16 cellular contexts compared by ENCODE assay signal in genomic region chr11:11318961-11319360, GRCh38. TPM values are rescaled to one million over a fixed set of nuclear protein-coding genes. Genes with fewer than 3 reads are reported as not detected.
A peak's percentile ranks its signal among the peaks of the same experiment; 100 is the strongest.
DNase-seq lines count a peak whose midpoint lies in the region; ATAC-seq, FAIRE-seq and TF ChIP-seq lines count a peak whose summit lies in the region.
"Had no signal": no experiment of that assay in that cellular context is flagged by ENCODE, and none has a peak within 500 bp of the region (broad histone marks: within the 10 kb centered on the region; RNA-seq: fewer than 3 reads in every experiment).

No MANE protein-coding gene starts in this region.

- H3K36me3 ChIP-seq in esophagus muscularis mucosa = peaks cover 0 to 49% (median 21%) of the 10 kb centered on the region in 4 donors
- H3K36me3 ChIP-seq: SJSA1 had no signal

- intact Hi-C loops in esophagus muscularis mucosa (cut with DNase I) = no loop called here

- H3K4me1 ChIP-seq in esophagus muscularis mucosa = peaks cover 8 to 14% (median 9%) of the 10 kb centered on the region in 4 donors
- H3K4me1 ChIP-seq: SJSA1 had no signal

- TF ChIP-seq EP300 in esophagus muscularis mucosa (IDR thresholded peaks at IDR 0.05) = no peak

- 73% methylated on average over 4 of the region's 4 CpGs for WGBS in esophagus muscularis mucosa

- no peak for TF ChIP-seq CTCF in esophagus muscularis mucosa (IDR thresholded peaks at IDR 0.05)

- peaks cover 0 to 4% of the 10 kb centered on the region in 2 donors for H3K36me3 Mint-ChIP-seq in stimulated activated naive B cell treated with anti-CD40 and anti-IgM and Interleukin-4, amounts not matched to agents 10 μg/mL and 1 μg/mL and 100 μg/mL, for 72 hours

- no peak for TF ChIP-seq POLR2A in esophagus muscularis mucosa (IDR thresholded peaks at IDR 0.05; ENCODE audit: low read depth)

- peaks cover 12 to 13% of the 10 kb centered on the region in 2 donors for H3K27me3 Mint-ChIP-seq in stimulated activated naive B cell treated with anti-CD40 and anti-IgM and Interleukin-4, amounts not matched to agents 10 μg/mL and 1 μg/mL and 100 μg/mL, for 72 hours

- H3K4me3 Mint-ChIP-seq in stimulated activated naive B cell treated with anti-CD40 and anti-IgM and Interleukin-4, amounts not matched to agents 10 μg/mL and 1 μg/mL and 100 μg/mL, for 72 hours = no peak overlapping the region

- H3K9me3 Mint-ChIP-seq in stimulated activated naive B cell treated with anti-CD40 and anti-IgM and Interleukin-4, amounts not matched to agents 10 μg/mL and 1 μg/mL and 100 μg/mL, for 72 hours = peaks cover 9 to 13% of the 10 kb centered on the region in 2 donors

- peak; percentile 47 for DNase-seq in RPMI8226
- DNase-seq in stimulated activated naive B cell treated with anti-CD40 and anti-IgM and Interleukin-4, amounts not matched to agents 10 μg/mL and 1 μg/mL and 100 μg/mL, for 72 hours = peak; percentile 32
- no peak for DNase-seq in frontal cortex (ENCODE audit: low spot score in 2 of 2)
- no peak for DNase-seq in esophagus muscularis mucosa (ENCODE audit: extremely low spot score)
- DNase-seq: activated CD4-positive, alpha-beta T cell treated with anti-CD3 and anti-CD28 coated beads, Interleukin-2, amount 50 U/mL, for 48 hours; DMS53; effector CD4-positive, alpha-beta T cell; mucosa of descending colon; sigmoid colon; stimulated activated CD4-positive, alpha-beta T cell treated with anti-CD3 and anti-CD28 coated beads, Interleukin-2, amount 100 ng/mL, for 24 hours; testis had no signal

- no peak overlapping the region for H3K4me3 ChIP-seq in esophagus muscularis mucosa
- H3K4me3 ChIP-seq: mucosa of descending colon, sigmoid colon, SJSA1, testis had no signal

- FAIRE-seq in frontal cortex (lab: Jason Lieb, UNC) = no peak

- ATAC-seq in GM19372 (IDR thresholded peaks at IDR 0.05; ENCODE audit: low read depth, unreplicated experiment) (peak; percentile 91), HG03378 (IDR thresholded peaks at IDR 0.05; ENCODE audit: unreplicated experiment) (peak; percentile 63), HG02763 (IDR thresholded peaks at IDR 0.05; ENCODE audit: unreplicated experiment) (no peak)
- ATAC-seq in stimulated activated naive B cell treated with anti-CD40 and anti-IgM and Interleukin-4, amounts not matched to agents 10 μg/mL and 1 μg/mL and 100 μg/mL, for 72 hours (replicated peaks) = peak; percentile 98 to 99
- ATAC-seq: mucosa of descending colon had no signal

- H3K27ac Mint-ChIP-seq in stimulated activated naive B cell treated with anti-CD40 and anti-IgM and Interleukin-4, amounts not matched to agents 10 μg/mL and 1 μg/mL and 100 μg/mL, for 72 hours = peak overlapping the region; percentile 86

- H3K27ac ChIP-seq in esophagus muscularis mucosa (replicated peaks in 1 of 4) = no peak overlapping the region
- H3K27ac ChIP-seq: C4-2B, sigmoid colon, SJSA1, testis had no signal

- H3K4me1 Mint-ChIP-seq in stimulated activated naive B cell treated with anti-CD40 and anti-IgM and Interleukin-4, amounts not matched to agents 10 μg/mL and 1 μg/mL and 100 μg/mL, for 72 hours = peaks cover 14 to 32% of the 10 kb centered on the region in 2 donors

- H3K27me3 ChIP-seq in esophagus muscularis mucosa = no peaks in the 10 kb centered on the region
- H3K27me3 ChIP-seq: sigmoid colon, SJSA1, testis had no signal

- no peaks in the 10 kb centered on the region for H3K9me3 ChIP-seq in esophagus muscularis mucosa
- H3K9me3 ChIP-seq: mucosa of descending colon, sigmoid colon, SJSA1, testis had no signal

RNA-seq across cellular contexts. Expression of gene CSNK2A3, which starts 34.1 kb away (rescaled TPM):
- total RNA-seq in frontal cortex (2.0 TPM), esophagus muscularis mucosa (1 to 10 TPM in 2 of 4 donors, under 1 TPM in 2; 0.83 to 2.8 (median 1.1) TPM)

Comparison
In these comparisons a context has a peak if more than half of its experiments do, and no peak if none do; other contexts are left out.
1. DNase-seq: peak in RPMI8226 (single experiment) and stimulated activated naive B cell treated with anti-CD40 and anti-IgM and Interleukin-4, amounts not matched to agents 10 μg/mL and 1 μg/mL and 100 μg/mL, for 72 hours (single experiment); none in frontal cortex (0 of 2) and esophagus muscularis mucosa (single experiment).